ENCODE assay signal across 24 cellular contexts in genomic region chr6:157125531-157125930, GRCh38.
"Had no signal": no experiment of that assay in that cellular context is flagged by ENCODE, and none has a peak within 500 bp of the region (broad histone marks: within the 10 kb centered on the region; RNA-seq: fewer than 3 reads in every experiment).

No MANE protein-coding gene starts in this region.

- ATAC-seq: gastroesophageal sphincter; left colon; left ventricle myocardium superior; mucosa of descending colon; naive thymus-derived CD8-positive, alpha-beta T cell; right lobe of liver had no signal

- H3K4me3 ChIP-seq: esophagus squamous epithelium, gastroesophageal sphincter, lung, mucosa of descending colon, psoas muscle, right lobe of liver, spleen, upper lobe of left lung, uterus had no signal

- H3K9me3 ChIP-seq: esophagus squamous epithelium, gastroesophageal sphincter, mucosa of descending colon, psoas muscle, right lobe of liver, spleen, upper lobe of left lung, uterus had no signal

- H3K9ac ChIP-seq: parathyroid adenoma had no signal

- H3K27ac ChIP-seq: esophagus squamous epithelium, gastroesophageal sphincter, parathyroid adenoma, psoas muscle, right lobe of liver, spleen, upper lobe of left lung had no signal

- H3K4me3 Mint-ChIP-seq: central memory CD8-positive, alpha-beta T cell; naive thymus-derived CD8-positive, alpha-beta T cell had no signal

- DNase-seq: cortex of kidney; effector memory CD4-positive, alpha-beta T cell; esophagus squamous epithelium; foreskin fibroblast; glutamatergic neuron; kidney; left colon; left ventricle myocardium superior; mesenchymal stem cell; mucosa of descending colon; naive thymus-derived CD8-positive, alpha-beta T cell; psoas muscle; retina; right lobe of liver; spleen; stimulated activated CD4-positive, alpha-beta T cell treated with anti-CD3 and anti-CD28 coated beads, Interleukin-2, amount 100 ng/mL, for 24 hours; stimulated activated CD4-positive, alpha-beta T cell treated with anti-CD3 and anti-CD28 coated beads, Interleukin-4, amount 100 ng/mL, for 4 hours; stimulated activated naive CD4-positive, alpha-beta T cell; upper lobe of left lung; uterus had no signal

- H3K36me3 ChIP-seq: esophagus squamous epithelium, gastroesophageal sphincter, uterus had no signal

- H3K27me3 ChIP-seq: esophagus squamous epithelium, gastroesophageal sphincter, right lobe of liver, spleen, upper lobe of left lung, uterus had no signal

- H3K9me3 Mint-ChIP-seq: central memory CD8-positive, alpha-beta T cell; naive thymus-derived CD8-positive, alpha-beta T cell had no signal

- H3K27me3 Mint-ChIP-seq: central memory CD8-positive, alpha-beta T cell; naive thymus-derived CD8-positive, alpha-beta T cell had no signal

- H3K4me1 ChIP-seq: parathyroid adenoma, uterus had no signal

- H2AFZ ChIP-seq: parathyroid adenoma had no signal
